In the genomic region with DNA sequence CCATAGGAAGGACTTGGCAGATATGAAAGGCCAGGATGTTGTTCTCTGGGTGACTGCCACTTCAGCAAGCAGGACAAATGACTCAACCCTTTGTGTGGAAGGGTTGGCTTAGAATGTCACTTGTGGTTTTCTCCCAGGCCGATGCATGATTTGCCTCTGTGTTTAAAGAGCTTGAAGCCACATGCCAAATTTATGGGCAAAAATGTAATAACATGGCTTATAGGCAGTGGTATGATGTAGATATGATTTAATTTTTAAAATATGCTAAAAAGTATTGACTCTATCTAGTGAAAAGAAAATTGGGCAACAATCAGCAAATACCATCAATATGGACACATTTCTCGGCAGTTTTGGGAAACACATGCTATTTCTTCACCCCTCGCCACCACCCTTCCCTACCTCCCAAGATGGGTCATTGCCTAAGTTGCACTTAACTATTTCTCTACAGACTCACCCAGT, we compare ENCODE assay signal across 11 cellular contexts.
A peak's percentile ranks its signal among the peaks of the same experiment; 100 is the strongest.
DNase-seq lines count a peak whose midpoint lies in the region; ATAC-seq and TF ChIP-seq lines count a peak whose summit lies in the region.
"Had no signal": no experiment of that assay in that cellular context is flagged by ENCODE, and none has a peak within 500 bp of the region (broad histone marks: within the 10 kb centered on the region; RNA-seq: fewer than 3 reads in every experiment).

No MANE protein-coding gene starts in this region.

- H3K14ac ChIP-seq in mesenchymal stem cell (ENCODE audit: low read length in 2 of 2): no peak overlapping the region

- H3K9me3 ChIP-seq in mesenchymal stem cell (ENCODE audit: control insufficient read depth, low read length): no peaks in the 10 kb centered on the region

- H2BK120ac ChIP-seq in mesenchymal stem cell (ENCODE audit: low read depth, low read length): no peak overlapping the region

- no peak overlapping the region for H2BK5ac ChIP-seq in mesenchymal stem cell (ENCODE audit: low read depth, low read length, poor library complexity, severe bottlenecking)

- H3K4me1 ChIP-seq in mesenchymal stem cell (ENCODE audit: control insufficient read depth, insufficient read depth, low read depth, low read length): peaks cover 3% of the 10 kb centered on the region
- H3K4me1 ChIP-seq: parathyroid adenoma had no signal

- H3K79me1 ChIP-seq in mesenchymal stem cell (replicated peaks; ENCODE audit: low read length, poor library complexity, severe bottlenecking): no peaks in the 10 kb centered on the region

- no peak overlapping the region for H2BK15ac ChIP-seq in mesenchymal stem cell (ENCODE audit: low read depth, poor library complexity, severe bottlenecking)

- H3K27ac ChIP-seq in mesenchymal stem cell (ENCODE audit: low read length, poor library complexity, severe bottlenecking): no peak overlapping the region
- H3K27ac ChIP-seq: parathyroid adenoma had no signal

- no peak for TF ChIP-seq CTCF in BJ (IDR thresholded peaks at IDR 0.05; ENCODE audit: insufficient read depth, low read depth, low read length)

- WGBS in mesenchymal stem cell: 69% methylated on average over 3 of the region's 3 CpGs

- H2BK12ac ChIP-seq in mesenchymal stem cell (ENCODE audit: low read length in 2 of 2): no peak overlapping the region

- no peak overlapping the region for H4K8ac ChIP-seq in mesenchymal stem cell (ENCODE audit: low read length)

- POLR2A ChIA-PET in BJ (lab: Charles Lee): no interaction called here

- H3K23ac ChIP-seq in mesenchymal stem cell (ENCODE audit: low read length in 2 of 2): no peak overlapping the region

- CTCF ChIA-PET in BJ (lab: Yijun Ruan, JAX): interaction anchor here (1.1 to 5.0 kb wide), 2 partner anchors 16 to 61 kb away, joined by 3 to 24 read pairs; no protein-coding TSS in a partner anchor

- no peak overlapping the region for H3K4ac ChIP-seq in mesenchymal stem cell (ENCODE audit: low read depth in 1 of 2, low read length in 2 of 2)

- H3K18ac ChIP-seq in mesenchymal stem cell (ENCODE audit: low read depth in 1 of 2, low read length in 2 of 2): no peak overlapping the region

- DNase-seq in BJ (ENCODE audit: low read depth): peak; percentile 67
- peak; percentile 16 for DNase-seq in LoVo (ENCODE audit: low spot score)
- DNase-seq in astrocyte of the hippocampus (ENCODE audit: low read depth, low spot score): peak; percentile 89
- peak; percentile 77 for DNase-seq in mesenchymal stem cell
- no peak for DNase-seq in germinal center (ENCODE audit: low spot score)
- DNase-seq in NCI-H1694 (lab: John Stamatoyannopoulos, UW): no peak
- DNase-seq: NCI-H524 treated with DMSO at 0.1 percent for 48 hours; stimulated activated naive CD4-positive, alpha-beta T cell had no signal

- peak overlapping the region; percentile 66 for H3K9ac ChIP-seq in mesenchymal stem cell (ENCODE audit: low read length)
- H3K9ac ChIP-seq: parathyroid adenoma had no signal

- H3K36me3 ChIP-seq in BJ (ENCODE audit: control insufficient read depth, insufficient read depth, low read length): no peaks in the 10 kb centered on the region
- H3K36me3 ChIP-seq in mesenchymal stem cell (ENCODE audit: control insufficient read depth in 1 of 2, insufficient read depth in 2 of 2, low read depth in 1 of 2, low read length in 2 of 2): no peaks in the 10 kb centered on the region

- H3K4me3 ChIP-seq in BJ (ENCODE audit: low read depth, low read length): no peak overlapping the region
- H3K4me3 ChIP-seq in mesenchymal stem cell (ENCODE audit: insufficient read depth in 1 of 2, low read depth in 1 of 2, low read length in 2 of 2): no peak overlapping the region

- H2AK5ac ChIP-seq in mesenchymal stem cell (ENCODE audit: low read length, severe bottlenecking): no peak overlapping the region

- ATAC-seq in HG03025 (IDR thresholded peaks at IDR 0.05; ENCODE audit: low FRiP score, unreplicated experiment): no peak
- no peak for ATAC-seq in HG02571 (IDR thresholded peaks at IDR 0.05; ENCODE audit: unreplicated experiment)

- H3K27me3 ChIP-seq in BJ (ENCODE audit: control insufficient read depth, insufficient read depth, low read length) (no peaks in the 10 kb centered on the region), mesenchymal stem cell (ENCODE audit: control insufficient read depth in 1 of 2, insufficient read depth in 1 of 2, low read length in 2 of 2) (no peaks in the 10 kb centered on the region)

- H4K91ac ChIP-seq in mesenchymal stem cell (ENCODE audit: low read length): no peak overlapping the region

- H2AFZ ChIP-seq in mesenchymal stem cell (ENCODE audit: low read depth, low read length): peak overlapping the region; percentile 19
- H2AFZ ChIP-seq: parathyroid adenoma had no signal

- H3K4me2 ChIP-seq in mesenchymal stem cell (ENCODE audit: low read length, poor library complexity, severe bottlenecking): no peak overlapping the region

Comparison
In these comparisons a context has a peak if more than half of its experiments do, and no peak if none do; other contexts are left out.
1. DNase-seq: peak in BJ (single experiment), LoVo (single experiment), astrocyte of the hippocampus (single experiment) and mesenchymal stem cell (single experiment); none in germinal center (single experiment) and NCI-H1694 (single experiment).